Comparison of ENCODE assay signal across 8 cellular contexts in the genomic region with DNA sequence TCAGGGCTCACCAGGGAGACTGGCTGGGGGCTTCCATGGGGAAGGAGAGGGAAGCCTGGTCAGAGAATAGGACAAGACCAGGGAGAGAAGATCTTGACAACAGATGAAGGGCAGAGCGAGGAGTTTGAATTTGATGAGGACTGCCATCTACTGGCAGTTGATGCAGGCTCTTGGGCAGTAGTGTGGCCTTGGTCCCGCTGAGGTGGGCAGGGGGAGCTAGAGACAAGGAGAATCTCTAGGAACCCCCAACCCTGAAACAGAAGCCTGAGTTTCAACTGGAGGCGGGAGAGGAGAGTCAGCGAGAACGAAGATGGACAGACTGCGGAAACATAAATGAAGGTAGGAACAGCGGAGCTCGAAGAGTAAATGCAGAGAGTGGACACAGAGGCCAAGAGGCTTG.
DNase-seq lines count a peak whose midpoint lies in the region; ATAC-seq and TF ChIP-seq lines count a peak whose summit lies in the region.

No MANE protein-coding gene starts in this region.

- H3K4me1 ChIP-seq in RWPE2 (ENCODE audit: insufficient read depth, poor library complexity, severe bottlenecking) (peaks cover 12% of the 10 kb centered on the region), ovary (ENCODE audit: insufficient read depth) (no peaks in the 10 kb centered on the region)

- H3K9me3 ChIP-seq in RWPE2 (ENCODE audit: severe bottlenecking) (no peaks in the 10 kb centered on the region), ovary (no peaks in the 10 kb centered on the region)

- TF ChIP-seq CTCF in GM12872 (IDR thresholded peaks at IDR 0.05; ENCODE audit: insufficient read depth, low read depth, low read length) (peak; percentile 42; the same call in 1 of the 3 replicates), RWPE2 (IDR thresholded peaks at IDR 0.05; ENCODE audit: poor library complexity, severe bottlenecking) (peak; percentile 51), ovary (IDR thresholded peaks at IDR 0.05) (peak; percentile 45 to 72 (median 66))

- intact Hi-C loops in ovary (cut with DNase I): loop anchor here in 3 of 4 donors (2.0 to 10.0 kb wide), 6 partner anchors 60 to 160 kb away; a partner anchor contains a TSS

- peak; percentile 54 for DNase-seq in AG08395 (ENCODE audit: low spot score)
- DNase-seq in RWPE2 (ENCODE audit: low spot score): no peak
- peak; percentile 72 for DNase-seq in fibroblast of the conjunctiva (ENCODE audit: low read depth)
- peak; percentile 62 to 72 (median 66) for DNase-seq in ovary
- no peak for DNase-seq in NK-92 (lab: John Stamatoyannopoulos, UW; ENCODE audit: unreplicated experiment)

- H3K27me3 ChIP-seq in RWPE2 (ENCODE audit: insufficient read depth, poor library complexity, severe bottlenecking): no peaks in the 10 kb centered on the region
- no peaks in the 10 kb centered on the region for H3K27me3 ChIP-seq in ovary

- no peak overlapping the region for H3K4me3 ChIP-seq in RWPE2 (ENCODE audit: severe bottlenecking)
- H3K4me3 ChIP-seq in ovary: no peak overlapping the region

- H3K27ac ChIP-seq in RWPE2 (ENCODE audit: poor library complexity, severe bottlenecking) (no peak overlapping the region), ovary (no peak overlapping the region)

- H3K36me3 ChIP-seq in RWPE2 (ENCODE audit: low read depth) (no peaks in the 10 kb centered on the region), ovary (no peaks in the 10 kb centered on the region)

- no peak for TF ChIP-seq POLR2A in ovary (IDR thresholded peaks at IDR 0.05)

- no peak for TF ChIP-seq EP300 in ovary (IDR thresholded peaks at IDR 0.05)

- WGBS in ovary, 3 donors: 40 to 50% (median 48%) methylated on average over 8 of the region's 8 CpGs

- ATAC-seq in RWPE2 (ENCODE audit: low read depth) (peak; percentile 54; the same call in 2 of the 3 replicates), GM19351 (IDR thresholded peaks at IDR 0.05; ENCODE audit: unreplicated experiment) (no peak), HG03342 (IDR thresholded peaks at IDR 0.05; ENCODE audit: unreplicated experiment) (no peak)

Comparison
In these comparisons a context has a peak if more than half of its experiments do, and no peak if none do; other contexts are left out.
1. DNase-seq: peak in AG08395 (single experiment), fibroblast of the conjunctiva (single experiment) and ovary (5 of 5); none in RWPE2 (single experiment) and NK-92 (single experiment).
2. Peak in every context shown above with its lines, with median percentiles within 50 percentile points of each other: CTCF ChIP-seq.